ENCODE assay signal across 1 cellular context in the genomic region with DNA sequence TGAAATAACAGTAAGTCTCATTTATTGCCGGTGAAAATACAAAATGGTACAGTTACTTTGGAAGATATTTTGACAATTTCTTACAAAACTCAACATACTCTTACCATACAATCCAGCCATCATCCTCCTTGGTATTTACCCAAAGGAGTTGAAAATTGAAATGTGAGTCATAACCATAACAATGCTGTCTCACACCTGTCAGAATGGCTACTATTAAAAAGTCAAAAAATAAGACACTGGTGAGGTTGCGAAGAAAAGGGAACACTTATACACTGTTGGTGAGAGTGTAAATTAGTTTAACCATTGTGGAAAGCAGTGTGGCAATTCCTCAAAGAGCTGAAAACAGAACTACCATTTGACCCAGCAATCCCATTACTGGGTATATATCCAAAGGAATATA.
TF ChIP-seq lines count a peak whose summit lies in the region.

No MANE protein-coding gene starts in this region.

TF ChIP-seq in GM12878, 131 proteins besides CTCF, POLR2A, EP300 and RAD21:
- TF ChIP-seq MTA2 (IDR thresholded peaks at IDR 0.05; ENCODE audit: low read depth) (peak; percentile 60), MEF2B (IDR thresholded peaks at IDR 0.05; ENCODE audit: partially characterized antibody, poor library complexity, severe bottlenecking) (peak; percentile 72), ZBED1 (IDR thresholded peaks at IDR 0.05; ENCODE audit: borderline replicate concordance) (0 out of 2 replicates have a peak, but pooled peaks have one; percentile 53), BMI1 (IDR thresholded peaks at IDR 0.05; ENCODE audit: borderline replicate concordance) (0 out of 2 replicates have a peak, but pooled peaks have one; percentile 23), NR2F1 (conservative IDR thresholded peaks at IDR 0.05) (0 out of 2 replicates have a peak, but pooled peaks have one; percentile 19), IKZF1 (conservative IDR thresholded peaks at IDR 0.05) (peak; percentile 43; the same call in 1 of the 2 replicates), JUNB (IDR thresholded peaks at IDR 0.05) (peak; percentile 64), IKZF2 (IDR thresholded peaks at IDR 0.05) (peak; percentile 42 to 44; a peak in 2 of 4 replicates)
- TF ChIP-seq, protein P1, sequence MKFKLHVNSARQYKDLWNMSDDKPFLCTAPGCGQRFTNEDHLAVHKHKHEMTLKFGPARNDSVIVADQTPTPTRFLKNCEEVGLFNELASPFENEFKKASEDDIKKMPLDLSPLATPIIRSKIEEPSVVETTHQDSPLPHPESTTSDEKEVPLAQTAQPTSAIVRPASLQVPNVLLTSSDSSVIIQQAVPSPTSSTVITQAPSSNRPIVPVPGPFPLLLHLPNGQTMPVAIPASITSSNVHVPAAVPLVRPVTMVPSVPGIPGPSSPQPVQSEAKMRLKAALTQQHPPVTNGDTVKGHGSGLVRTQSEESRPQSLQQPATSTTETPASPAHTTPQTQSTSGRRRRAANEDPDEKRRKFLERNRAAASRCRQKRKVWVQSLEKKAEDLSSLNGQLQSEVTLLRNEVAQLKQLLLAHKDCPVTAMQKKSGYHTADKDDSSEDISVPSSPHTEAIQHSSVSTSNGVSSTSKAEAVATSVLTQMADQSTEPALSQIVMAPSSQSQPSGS (IDR thresholded peaks at IDR 0.05; ENCODE audit: low read length), result 0 out of 2 replicates have a peak, but pooled peaks have one; percentile 18
- TF ChIP-seq, protein P2, sequence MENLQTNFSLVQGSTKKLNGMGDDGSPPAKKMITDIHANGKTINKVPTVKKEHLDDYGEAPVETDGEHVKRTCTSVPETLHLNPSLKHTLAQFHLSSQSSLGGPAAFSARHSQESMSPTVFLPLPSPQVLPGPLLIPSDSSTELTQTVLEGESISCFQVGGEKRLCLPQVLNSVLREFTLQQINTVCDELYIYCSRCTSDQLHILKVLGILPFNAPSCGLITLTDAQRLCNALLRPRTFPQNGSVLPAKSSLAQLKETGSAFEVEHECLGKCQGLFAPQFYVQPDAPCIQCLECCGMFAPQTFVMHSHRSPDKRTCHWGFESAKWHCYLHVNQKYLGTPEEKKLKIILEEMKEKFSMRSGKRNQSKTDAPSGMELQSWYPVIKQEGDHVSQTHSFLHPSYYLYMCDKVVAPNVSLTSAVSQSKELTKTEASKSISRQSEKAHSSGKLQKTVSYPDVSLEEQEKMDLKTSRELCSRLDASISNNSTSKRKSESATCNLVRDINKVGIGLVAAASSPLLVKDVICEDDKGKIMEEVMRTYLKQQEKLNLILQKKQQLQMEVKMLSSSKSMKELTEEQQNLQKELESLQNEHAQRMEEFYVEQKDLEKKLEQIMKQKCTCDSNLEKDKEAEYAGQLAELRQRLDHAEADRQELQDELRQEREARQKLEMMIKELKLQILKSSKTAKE (IDR thresholded peaks at IDR 0.05; ENCODE audit: low read depth, poor library complexity, severe bottlenecking), result peak; percentile 81
